Comparison of ENCODE assay signal across 8 cellular contexts in genomic region chr10:74153123-74153522, GRCh38. TPM values are rescaled to one million over a fixed set of nuclear protein-coding genes. Genes with fewer than 3 reads are reported as not detected.
DNase-seq lines count a peak whose midpoint lies in the region; ATAC-seq and TF ChIP-seq lines count a peak whose summit lies in the region.

No MANE protein-coding gene starts in this region.

- TF ChIP-seq CTCF in PC-3 (conservative IDR thresholded peaks at IDR 0.05; ENCODE audit: low read depth, low read length) (peak; percentile 87), fibroblast of the aortic adventitia (IDR thresholded peaks at IDR 0.05; ENCODE audit: insufficient read depth, low read length) (peak; percentile 49), testis (IDR thresholded peaks at IDR 0.05) (peak in 2 of 3 experiments; percentile 11 to 19), GM13977 (IDR thresholded peaks at IDR 0.05; ENCODE audit: extremely low read depth, insufficient read depth, missing control alignments) (no peak)

- ATAC-seq in PC-3 = no peak

- no TSS peak for BruUV-seq in PC-3 (replicated peaks; lab: Mats Ljungman, UMichigan)

- H3K4me2 ChIP-seq in PC-3 (ENCODE audit: low read length) = peak overlapping the region; percentile 79

- H3K27ac ChIP-seq in PC-3 (ENCODE audit: low read length) = no peak overlapping the region
- no peak overlapping the region for H3K27ac ChIP-seq in testis

- no peaks in the 10 kb centered on the region for H3F3A ChIP-seq in PC-3 (ENCODE audit: low read length, unreplicated experiment)

- POLR2A ChIA-PET in PC-3 (lab: Charles Lee; ENCODE audit: unreplicated experiment) = interaction anchor here (0.7 kb wide), 2 partner anchors 25 to 54 kb away, joined by 3 to 4 read pairs; no protein-coding TSS in a partner anchor

- no peaks in the 10 kb centered on the region for H3K9me2 ChIP-seq in PC-3 (replicated peaks; ENCODE audit: low read length)

- WGBS in testis, 2 donors = 56 to 64% methylated on average over 4 of the region's 4 CpGs

- peaks cover 96% of the 10 kb centered on the region for H3K79me2 ChIP-seq in PC-3 (ENCODE audit: low read length)

- H3K9ac ChIP-seq in PC-3 (ENCODE audit: low read length) = peak overlapping the region; percentile 69; the same call in 1 of the 2 replicates

- H3K27me3 ChIP-seq in PC-3 (ENCODE audit: low read length) = no peaks in the 10 kb centered on the region
- H3K27me3 ChIP-seq in testis = no peaks in the 10 kb centered on the region

- H3K36me3 ChIP-seq in PC-3 (ENCODE audit: low read depth, low read length) (no peaks in the 10 kb centered on the region), testis (ENCODE audit: low read depth, missing control alignments) (no peaks in the 10 kb centered on the region)

- H4K20me1 ChIP-seq in PC-3 (ENCODE audit: low read length) = 0 out of 2 replicates have a peak, but pooled peaks cover 21% of the 10 kb centered on the region

- in situ Hi-C loops in GM13977 (cut with MboI; ENCODE audit: low pct_unique_long_range_greater_than_20kb, low sequenced_read_pairs, unreplicated experiment) = loop anchor here (5.0 kb wide), 1 partner anchor 79 kb away; no protein-coding TSS in a partner anchor

- TF ChIP-seq POLR2A in testis (IDR thresholded peaks at IDR 0.05) = no peak

- peak; percentile 41 for DNase-seq in SIG-M5 treated with dmso at 0.1 percent for 504 hours (lab: John Stamatoyannopoulos, UW; ENCODE audit: unreplicated experiment)
- DNase-seq in SIG-M5 (lab: John Stamatoyannopoulos, UW) = no peak
- peak; percentile 71 for DNase-seq in PC-3
- DNase-seq in fibroblast of the aortic adventitia (ENCODE audit: low read depth) = peak; percentile 69
- no peak for DNase-seq in testis
- DNase-seq in GM13977 (ENCODE audit: low spot score) = no peak
- no peak for DNase-seq in activated CD4-positive, CD25-positive, alpha-beta regulatory T cell (lab: John Stamatoyannopoulos, UW)
- DNase-seq in occipital lobe (lab: John Stamatoyannopoulos, UW) = no peak

- intact Hi-C loops in PC-3 (cut with micrococcal nuclease) = no loop called here
- intact Hi-C loops in testis (cut with DNase I; ENCODE audit: low total_unique reads) = no loop called here

- no peak overlapping the region for H2AFZ ChIP-seq in PC-3 (ENCODE audit: low read length)

- H3K4me3 ChIP-seq in PC-3 (ENCODE audit: low read length) = peak overlapping the region; percentile 69
- H3K4me3 ChIP-seq in fibroblast of the aortic adventitia (ENCODE audit: low read depth, low read length) = no peak overlapping the region
- H3K4me3 ChIP-seq in testis = no peak overlapping the region

- CTCF ChIA-PET in PC-3 (lab: Charles Lee) = interaction anchor here (0.5 to 1.5 kb wide), 10 partner anchors 14 to 318 kb away, joined by 3 to 10 read pairs (median 5); no protein-coding TSS in a partner anchor

- H3K4me1 ChIP-seq in PC-3 (ENCODE audit: insufficient read depth, low read length) (peaks cover 27% of the 10 kb centered on the region), testis (peaks cover 28% of the 10 kb centered on the region)

- H3K9me3 ChIP-seq in PC-3 (ENCODE audit: low read length) (no peaks in the 10 kb centered on the region), testis (no peaks in the 10 kb centered on the region)

RNA-seq across cellular contexts. Expression of gene ADK, which starts 2.1 kb away (rescaled TPM):
- total RNA-seq in PC-3 (2014; rRNA removed) (221 and 256 TPM in 2 replicates), fibroblast of the aortic adventitia (ENCODE audit: low replicate concordance) (26.7 and 96.8 TPM in 2 replicates), testis (10 to 100 TPM; 55.3 to 61.8 TPM), occipital lobe (39.8 TPM)
- 23.3 TPM for polyA plus RNA-seq in testis (ENCODE audit: insufficient read depth, low read depth, low replicate concordance)

RNA-seq across cellular contexts. Expression of gene AP3M1, which starts 2.5 kb away (rescaled TPM):
- 129 and 165 TPM in 2 replicates for total RNA-seq in PC-3 (2014; rRNA removed)
- total RNA-seq in fibroblast of the aortic adventitia (ENCODE audit: low replicate concordance) = 34.8 and 55.8 TPM in 2 replicates
- total RNA-seq in testis = 10 to 100 TPM; 38.6 to 44.4 TPM
- 32.0 TPM for polyA plus RNA-seq in testis (ENCODE audit: insufficient read depth, low read depth, low replicate concordance)
- total RNA-seq in occipital lobe = 40.2 TPM

Comparison
In these comparisons a context has a peak if more than half of its experiments do, and no peak if none do; other contexts are left out.
1. DNase-seq: peak in SIG-M5 treated with dmso at 0.1 percent for 504 hours (single experiment), PC-3 (single experiment) and fibroblast of the aortic adventitia (single experiment); none in SIG-M5 (single experiment), testis (single experiment), GM13977 (single experiment), activated CD4-positive, CD25-positive, alpha-beta regulatory T cell (0 of 4) and occipital lobe (single experiment).